11 cellular contexts compared by ENCODE assay signal in the genomic region with DNA sequence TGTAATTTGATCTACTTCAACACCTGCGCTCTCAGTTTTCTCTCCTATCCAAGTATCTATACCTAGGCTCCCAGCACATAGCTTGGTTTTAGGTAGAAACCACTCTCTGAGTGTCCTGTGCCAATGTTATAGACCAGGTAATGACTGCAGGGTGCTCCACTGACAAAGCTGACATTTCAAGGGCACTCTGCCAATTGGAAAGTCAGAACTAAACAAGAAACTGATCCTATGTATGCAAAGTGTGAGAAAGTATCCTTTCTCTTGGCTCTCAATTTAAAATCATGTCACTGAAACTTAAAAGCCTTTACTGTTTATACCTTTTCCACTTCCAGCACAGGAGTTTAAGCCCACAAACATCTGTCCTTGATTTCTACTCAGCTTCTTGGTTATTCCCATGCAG. TPM values are rescaled to one million over a fixed set of nuclear protein-coding genes. Genes with fewer than 3 reads are reported as not detected.
DNase-seq lines count a peak whose midpoint lies in the region; ATAC-seq and TF ChIP-seq lines count a peak whose summit lies in the region.
"Had no signal": no experiment of that assay in that cellular context is flagged by ENCODE, and none has a peak within 500 bp of the region (broad histone marks: within the 10 kb centered on the region; RNA-seq: fewer than 3 reads in every experiment).

No MANE protein-coding gene starts in this region.

- no peak for TF ChIP-seq CTCF in Peyer's patch (IDR thresholded peaks at IDR 0.05)

- H3K4me1 ChIP-seq in Peyer's patch, result no peaks in the 10 kb centered on the region

- no peaks in the 10 kb centered on the region for H3K9me3 ChIP-seq in Peyer's patch

- H3K36me3 ChIP-seq in Peyer's patch, result no peaks in the 10 kb centered on the region

- peak; percentile 60 for ATAC-seq in GM21367 (IDR thresholded peaks at IDR 0.05; ENCODE audit: unreplicated experiment)
- ATAC-seq in HG02981 (IDR thresholded peaks at IDR 0.05; ENCODE audit: unreplicated experiment), result peak; percentile 75

- no peak overlapping the region for H3K27ac ChIP-seq in Peyer's patch

- no peak overlapping the region for H3K4me3 ChIP-seq in Peyer's patch

- peak; percentile 3 for DNase-seq in NCI-H345 (lab: John Stamatoyannopoulos, UW)
- DNase-seq in NCI-H345 treated with DMSO at 0.1 percent for 48 hours (lab: John Stamatoyannopoulos, UW; ENCODE audit: unreplicated experiment), result no peak
- peak; percentile 3 for DNase-seq in NCI-H69 (lab: John Stamatoyannopoulos, UW)
- DNase-seq in Peyer's patch, result no peak
- DNase-seq in MV-4-11 (lab: John Stamatoyannopoulos, UW), result no peak
- no peak for DNase-seq in HuH-7 (ENCODE audit: low spot score)
- DNase-seq: DMS153 had no signal

- no peaks in the 10 kb centered on the region for H3K27me3 ChIP-seq in Peyer's patch

- no peak for TF ChIP-seq POLR2A in Peyer's patch (IDR thresholded peaks at IDR 0.05)

RNA-seq across cellular contexts. Expression of a gene that starts 45.0 kb away (rescaled TPM):
- total RNA-seq in Peyer's patch, result 100 to 1,000 TPM in 1 of 4 donors, 1 to 10 TPM in 3; 1.5 to 170 (median 6.4) TPM
- total RNA-seq: A172, NCI-H460 had no signal

RNA-seq across cellular contexts. Expression of a gene that starts 49.9 kb away (rescaled TPM):
- total RNA-seq in Peyer's patch, result 10 to 100 TPM in 1 of 4 donors, 1 to 10 TPM in 3; 2.1 to 19.8 (median 8.1) TPM
- total RNA-seq: NCI-H460 had no signal

Comparison
In these comparisons a context has a peak if more than half of its experiments do, and no peak if none do; other contexts are left out.
1. DNase-seq: peak in NCI-H345 (single experiment) and NCI-H69 (single experiment); none in NCI-H345 treated with DMSO at 0.1 percent for 48 hours (single experiment), Peyer's patch (0 of 3), MV-4-11 (single experiment) and HuH-7 (single experiment).